In genomic region chr1:97042551-97042950, GRCh38 we compare ENCODE assay signal across 21 cellular contexts.
A peak's percentile ranks its signal among the peaks of the same experiment; 100 is the strongest.
DNase-seq lines count a peak whose midpoint lies in the region; ATAC-seq and TF ChIP-seq lines count a peak whose summit lies in the region.
"Had no signal": no experiment of that assay in that cellular context is flagged by ENCODE, and none has a peak within 500 bp of the region (broad histone marks: within the 10 kb centered on the region; RNA-seq: fewer than 3 reads in every experiment).

No MANE protein-coding gene starts in this region.

- peak; percentile 63 for DNase-seq in HCEC 1CT
- DNase-seq in amniotic epithelial cell (ENCODE audit: low read depth) = peak; percentile 54
- peak; percentile 33 for DNase-seq in fibroblast of pulmonary artery (ENCODE audit: low read depth)
- peak; percentile 12 for DNase-seq in retinal pigment epithelial cell (ENCODE audit: low read depth)
- DNase-seq: activated B cell treated with CpG ODN at 0.5 μM for 24 hours; activated CD4-positive, alpha-beta T cell treated with anti-CD3 and anti-CD28 coated beads, Interleukin-2, amount 50 U/mL, for 4 hours; CD4-positive, alpha-beta T cell; DMS 273 treated with DMSO at 0.1 percent for 48 hours; effector CD4-positive, alpha-beta T cell; GOT3; islet precursor cell; NCI-H1092 treated with DMSO at 0.1 percent for 48 hours; NCI-H1930; NCI-H345; stimulated activated CD8-positive, alpha-beta memory T cell treated with anti-CD3 and anti-CD28 coated beads, Interleukin-4, amount 100 ng/mL, for 48 hours had no signal

- ATAC-seq in GM18519 (IDR thresholded peaks at IDR 0.05; ENCODE audit: low FRiP score, unreplicated experiment) (no peak), HG03571 (IDR thresholded peaks at IDR 0.05; ENCODE audit: unreplicated experiment) (no peak), HG03045 (IDR thresholded peaks at IDR 0.05; ENCODE audit: unreplicated experiment) (no peak)
- ATAC-seq: activated naive CD4-positive, alpha-beta T cell treated with anti-CD3 and anti-CD28 coated beads, Interleukin-2, amount 50 U/mL, for 72 hours; HepG2; Right ventricle myocardium inferior had no signal

- H3K4me3 ChIP-seq in fibroblast of pulmonary artery (replicated peaks; ENCODE audit: low read depth, low read length) (no peak overlapping the region), retinal pigment epithelial cell (ENCODE audit: low read length) (no peak overlapping the region)

- TF ChIP-seq CTCF in fibroblast of pulmonary artery (IDR thresholded peaks at IDR 0.05; ENCODE audit: low read length, missing control alignments) (no peak), retinal pigment epithelial cell (conservative IDR thresholded peaks at IDR 0.05; ENCODE audit: low read depth, low read length) (no peak)

Comparison
In these comparisons a context has a peak if more than half of its experiments do, and no peak if none do; other contexts are left out.
1. DNase-seq: peak in every context shown above with its lines; median percentile 63 in HCEC 1CT; 54 in amniotic epithelial cell; 33 in fibroblast of pulmonary artery; 12 in retinal pigment epithelial cell.